In genomic region chr5:114055810-114056476, GRCh38 we compare ENCODE assay signal across 10 cellular contexts.
A peak's percentile ranks its signal among the peaks of the same experiment; 100 is the strongest.
DNase-seq lines count a peak whose midpoint lies in the region; ATAC-seq, FAIRE-seq and TF ChIP-seq lines count a peak whose summit lies in the region.
"Had no signal": no experiment of that assay in that cellular context is flagged by ENCODE, and none has a peak within 500 bp of the region (broad histone marks: within the 10 kb centered on the region; RNA-seq: fewer than 3 reads in every experiment).

No MANE protein-coding gene starts in this region.

- H3K27me3 ChIP-seq in H1 (replicated peaks in 1 of 4; ENCODE audit: control insufficient read depth in 3 of 4, extremely low read depth in 1 of 4, insufficient read depth in 3 of 4, low read length in 3 of 4) (peaks cover 1 to 32% (median 19%) of the 10 kb centered on the region in 4 experiments), right lobe of liver (peaks cover 0 to 13% of the 10 kb centered on the region in 2 donors), testis (no peaks in the 10 kb centered on the region)

- H3K4me1 ChIP-seq in H1 (replicated peaks in 1 of 4; ENCODE audit: control insufficient read depth in 3 of 4, insufficient read depth in 4 of 4, low read length in 3 of 4): peaks cover 4 to 8% (median 6%) of the 10 kb centered on the region in 4 experiments; a peak in 4 of 7 replicates
- H3K4me1 ChIP-seq in right lobe of liver: peaks cover 0 to 6% (median 0%) of the 10 kb centered on the region in 4 donors
- H3K4me1 ChIP-seq in testis: peaks cover 6% of the 10 kb centered on the region

- peak overlapping the region; percentile 85 to 94 for H3K4me2 ChIP-seq in H1 (ENCODE audit: insufficient read depth in 1 of 2, low read depth in 2 of 2, low read length in 2 of 2)

- peak overlapping the region; percentile 88 for H2AFZ ChIP-seq in H1 (ENCODE audit: low read length)

- POLR2A ChIA-PET in H1 (lab: Charles Lee; ENCODE audit: partially characterized antibody): interaction anchor here (0.7 to 0.8 kb wide), 2 partner anchors 9 to 377 kb away, joined by 3 read pairs; no protein-coding TSS in a partner anchor

- peak; percentile 3 for DNase-seq in NCI-H1092 (lab: John Stamatoyannopoulos, UW)
- peak in 1 of 2 experiments; percentile 67 for DNase-seq in H1 (ENCODE audit: low read depth in 1 of 2, low spot score in 2 of 2)
- DNase-seq in right lobe of liver: no peak
- DNase-seq in testis: peak; percentile 33
- no peak for DNase-seq in glomerular visceral epithelial cell (ENCODE audit: extremely low spot score)
- DNase-seq in H54 (ENCODE audit: insufficient read length, low spot score): no peak
- DNase-seq: naive B cell had no signal

- intact Hi-C loops in right lobe of liver (cut with DNase I) (no loop called here), testis (cut with DNase I; ENCODE audit: low total_unique reads) (no loop called here)

- H4K91ac ChIP-seq in H1 (replicated peaks; ENCODE audit: insufficient read length, low read length): no peak overlapping the region

- peaks cover 10% of the 10 kb centered on the region for H3K23me2 ChIP-seq in H1 (ENCODE audit: low read depth, low read length)

- no peaks in the 10 kb centered on the region for H4K20me1 ChIP-seq in H1 (replicated peaks in 1 of 2; ENCODE audit: control insufficient read depth in 1 of 2, insufficient read depth in 2 of 2, low read length in 2 of 2)

- H3K79me2 ChIP-seq in H1 (ENCODE audit: control insufficient read depth in 1 of 2, insufficient read depth in 2 of 2, low read length in 2 of 2): no peaks in the 10 kb centered on the region

- no peak overlapping the region for H3K4ac ChIP-seq in H1 (replicated peaks; ENCODE audit: insufficient read length, low read depth, low read length)

- no peaks in the 10 kb centered on the region for H3K79me1 ChIP-seq in H1 (ENCODE audit: low read depth, low read length)

- H3K4me3 ChIP-seq in H1 (ENCODE audit: extremely low read depth in 1 of 4, insufficient read depth in 2 of 4, low read depth in 3 of 4, low read length in 4 of 4) (peak overlapping the region; percentile 38 to 70 (median 48)), right lobe of liver (peak overlapping the region; percentile 16 to 32 (median 23)), testis (peak overlapping the region; percentile 36 to 58)

- no peak for TF ChIP-seq EP300 in H1 (IDR thresholded peaks at IDR 0.05; ENCODE audit: borderline replicate concordance in 1 of 2, low read depth in 2 of 2, low read length in 2 of 2)

- H3K56ac ChIP-seq in H1 (replicated peaks; ENCODE audit: insufficient read length, low read depth, low read length): no peak overlapping the region

- H3K18ac ChIP-seq in H1 (ENCODE audit: extremely low read depth, low read length): peak overlapping the region; percentile 41; the same call in 1 of the 2 replicates

- no peak overlapping the region for H2BK5ac ChIP-seq in H1 (ENCODE audit: low read depth, low read length)

- H3K9me3 ChIP-seq in H1 (ENCODE audit: insufficient read depth in 2 of 2, low read depth in 1 of 2, low read length in 1 of 2) (no peaks in the 10 kb centered on the region), right lobe of liver (no peaks in the 10 kb centered on the region), testis (no peaks in the 10 kb centered on the region)

- CTCF ChIA-PET in H1 (lab: Charles Lee; ENCODE audit: partially characterized antibody): interaction anchor here (0.6 to 2.4 kb wide), 10 partner anchors 9 to 563 kb away, joined by 3 to 8 read pairs (median 4); no protein-coding TSS in a partner anchor

- H3K27ac ChIP-seq in H1 (ENCODE audit: low read depth, low read length): no peak overlapping the region
- no peak overlapping the region for H3K27ac ChIP-seq in right lobe of liver
- H3K27ac ChIP-seq in testis: no peak overlapping the region

- H4K8ac ChIP-seq in H1 (ENCODE audit: extremely low read depth, insufficient read depth, low read length): peak overlapping the region; percentile 40; the same call in 1 of the 2 replicates

- 2% methylated on average over 45 of the region's 45 CpGs; no CpG with 5 or more reads in 1 of the 2 experiments for WGBS in H1 (ENCODE audit: extremely low coverage in 1 of 2, insufficient coverage in 1 of 2, insufficient read length in 1 of 2, insufficient replicate concordance in 2 of 2, low coverage in 1 of 2, low lambda C conversion rate in 2 of 2, missing lambda C conversion rate in 1 of 2), 2 experiments
- 3% methylated on average over 12 of the region's 45 CpGs for WGBS in right lobe of liver (ENCODE audit: insufficient coverage, low coverage, low lambda C conversion rate, missing lambda C conversion rate)
- WGBS in testis, 2 donors: 1 to 7% methylated on average over 9 to 41 of the region's 45 CpGs

- no peak overlapping the region for H4K5ac ChIP-seq in H1 (ENCODE audit: insufficient read length, low read depth, low read length)

- H2BK120ac ChIP-seq in H1 (replicated peaks; ENCODE audit: low read depth, low read length): no peak overlapping the region

- no peak overlapping the region for H2AK5ac ChIP-seq in H1 (ENCODE audit: low read depth, low read length)

- H3K23ac ChIP-seq in H1 (ENCODE audit: insufficient read length): no peak overlapping the region

- TF ChIP-seq RAD21 in H1 (IDR thresholded peaks at IDR 0.05 in 1 of 2, conservative IDR thresholded peaks at IDR 0.05 in 1 of 2; ENCODE audit: low read depth in 2 of 2, low read length in 2 of 2): no peak

- no peaks in the 10 kb centered on the region for H3K36me3 ChIP-seq in H1 (ENCODE audit: control insufficient read depth in 2 of 4, insufficient read depth in 4 of 4, low read length in 3 of 4)
- H3K36me3 ChIP-seq in right lobe of liver: no peaks in the 10 kb centered on the region
- no peaks in the 10 kb centered on the region for H3K36me3 ChIP-seq in testis (ENCODE audit: low read depth, missing control alignments)

- no peak for TF ChIP-seq CTCF in H1 (IDR thresholded peaks at IDR 0.05; ENCODE audit: control extremely low read depth in 1 of 3, insufficient read depth in 1 of 3, low read depth in 1 of 3, low read length in 3 of 3)
- no peak for TF ChIP-seq CTCF in right lobe of liver (IDR thresholded peaks at IDR 0.05)
- TF ChIP-seq CTCF in testis (IDR thresholded peaks at IDR 0.05): no peak

- peak overlapping the region; percentile 83 for H2BK20ac ChIP-seq in H1 (ENCODE audit: low read length)

- H3K9ac ChIP-seq in H1 (replicated peaks in 1 of 4; ENCODE audit: extremely low read depth in 1 of 4, low read depth in 3 of 4, low read length in 3 of 4): no peak overlapping the region; a peak in 1 of 7 replicates

- no peak for FAIRE-seq in H1 (lab: Jason Lieb, UNC)
- no peak for FAIRE-seq in H54 (lab: Jason Lieb, UNC)

- 0 out of 2 replicates have a peak overlapping the region, but pooled peaks have one; percentile 41 for H2BK12ac ChIP-seq in H1 (ENCODE audit: low read depth, low read length)

- TF ChIP-seq POLR2A in H1 (IDR thresholded peaks at IDR 0.05; ENCODE audit: control extremely low read depth in 1 of 2, low read depth in 2 of 2, low read length in 2 of 2) (no peak), right lobe of liver (IDR thresholded peaks at IDR 0.05) (no peak), testis (IDR thresholded peaks at IDR 0.05) (no peak), H54 (IDR thresholded peaks at IDR 0.05; ENCODE audit: low read depth, low read length) (no peak)

- no peak overlapping the region for H3K14ac ChIP-seq in H1 (ENCODE audit: insufficient read length)

- H2BK15ac ChIP-seq in H1 (ENCODE audit: low read length): no peak overlapping the region

- ATAC-seq in right lobe of liver: peak; percentile 14 to 44 (median 26)
- no peak for ATAC-seq in HG03432 (IDR thresholded peaks at IDR 0.05; ENCODE audit: unreplicated experiment)
- ATAC-seq in GM18907 (IDR thresholded peaks at IDR 0.05; ENCODE audit: unreplicated experiment): no peak
- ATAC-seq: stimulated activated memory B cell treated with anti-CD40 and anti-IgM and Interleukin-4, amounts not matched to agents 10 μg/mL and 1 μg/mL and 100 μg/mL, for 72 hours had no signal

TF ChIP-seq in H1, 55 proteins besides CTCF, POLR2A, EP300 and RAD21:
- TF ChIP-seq RNF2 (IDR thresholded peaks at IDR 0.05; ENCODE audit: borderline replicate concordance, low read depth, low read length, missing control alignments, poor library complexity, severe bottlenecking): peak; percentile 39
- 0 out of 2 replicates have a peak, but pooled peaks have one; percentile 11 for TF ChIP-seq PHF8 (conservative IDR thresholded peaks at IDR 0.05; ENCODE audit: low read depth, low read length)
- TF ChIP-seq JUND (IDR thresholded peaks at IDR 0.05; ENCODE audit: low read length): no peak
- TF ChIP-seq, protein P1, sequence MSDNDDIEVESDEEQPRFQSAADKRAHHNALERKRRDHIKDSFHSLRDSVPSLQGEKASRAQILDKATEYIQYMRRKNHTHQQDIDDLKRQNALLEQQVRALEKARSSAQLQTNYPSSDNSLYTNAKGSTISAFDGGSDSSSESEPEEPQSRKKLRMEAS (IDR thresholded peaks at IDR 0.05): peak; percentile 72
- TF ChIP-seq SP1 (IDR thresholded peaks at IDR 0.05; ENCODE audit: low read depth, low read length): no peak
- peak; percentile 91 for TF ChIP-seq KDM4A (IDR thresholded peaks at IDR 0.05; ENCODE audit: low read depth, low read length, severe bottlenecking)
- TF ChIP-seq SRF (IDR thresholded peaks at IDR 0.05; ENCODE audit: low read depth, low read length): no peak
- no peak for TF ChIP-seq CTBP2 (IDR thresholded peaks at IDR 0.05; ENCODE audit: borderline replicate concordance, insufficient read depth, insufficient read length, low read length)
- peak; percentile 51 for TF ChIP-seq EZH2 (IDR thresholded peaks at IDR 0.05; ENCODE audit: low read depth, low read length, severe bottlenecking)
- TF ChIP-seq ASH2L (IDR thresholded peaks at IDR 0.05; ENCODE audit: low read length): peak; percentile 15
- TF ChIP-seq, protein P2, sequence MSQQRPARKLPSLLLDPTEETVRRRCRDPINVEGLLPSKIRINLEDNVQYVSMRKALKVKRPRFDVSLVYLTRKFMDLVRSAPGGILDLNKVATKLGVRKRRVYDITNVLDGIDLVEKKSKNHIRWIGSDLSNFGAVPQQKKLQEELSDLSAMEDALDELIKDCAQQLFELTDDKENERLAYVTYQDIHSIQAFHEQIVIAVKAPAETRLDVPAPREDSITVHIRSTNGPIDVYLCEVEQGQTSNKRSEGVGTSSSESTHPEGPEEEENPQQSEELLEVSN (IDR thresholded peaks at IDR 0.05): peak; percentile 86
- TF ChIP-seq RBBP5 (IDR thresholded peaks at IDR 0.05; ENCODE audit: borderline replicate concordance, low read depth, low read length): 0 out of 2 replicates have a peak, but pooled peaks have one; percentile 57
- peak; percentile 71; the same call in 1 of the 2 replicates for TF ChIP-seq SUZ12 (IDR thresholded peaks at IDR 0.05; ENCODE audit: low read length)
- TF ChIP-seq SIN3A (conservative IDR thresholded peaks at IDR 0.05 in 1 of 2, IDR thresholded peaks at IDR 0.05 in 1 of 2; ENCODE audit: low read depth in 1 of 2, low read length in 2 of 2): no peak
TF ChIP-seq in H1: peak in this region for 9.

Comparison
In these comparisons a context has a peak if more than half of its experiments do, and no peak if none do; other contexts are left out.
1. DNase-seq: peak in NCI-H1092 (single experiment) and testis (single experiment); none in right lobe of liver (0 of 3), glomerular visceral epithelial cell (single experiment) and H54 (single experiment).
2. ATAC-seq: peak in right lobe of liver (4 of 4); none in HG03432 (single experiment) and GM18907 (single experiment).
3. Peak in every context shown above with its lines, with median percentiles within 50 percentile points of each other: H3K4me3 ChIP-seq.